ENCODE assay signal across 8 cellular contexts in genomic region chr2:174248187-174248997, GRCh38. TPM values are rescaled to one million over a fixed set of nuclear protein-coding genes. Genes with fewer than 3 reads are reported as not detected.
DNase-seq lines count a peak whose midpoint lies in the region; ATAC-seq lines count a peak whose summit lies in the region.

Gene OLA1, minus strand, starts transcription at chr2:174248532. Its CDS starts 1,717 bp downstream, at chr2:174246815.

- DNase-seq in DMS114 treated with DMSO at 0.1 percent for 48 hours (lab: John Stamatoyannopoulos, UW; ENCODE audit: unreplicated experiment) (peak; percentile 80), OCI-M1 (lab: John Stamatoyannopoulos, UW) (peak; percentile 96), activated T-cell treated with anti-CD3 and anti-CD28 coated beads for 24 hours (ENCODE audit: low read depth) (peak; percentile 96), epidermal melanocyte (ENCODE audit: insufficient read length, low spot score) (peak; percentile 92), middle frontal gyrus (ENCODE audit: extremely low spot score, low spot score) (peak; percentile 88)
- peak; percentile 89 to 94 for DNase-seq in stimulated activated CD8-positive, alpha-beta memory T cell treated with anti-CD3 and anti-CD28 coated beads, Interleukin-2, amount 100 ng/mL, for 1 hour (ENCODE audit: low read depth in 2 of 2)

- H3K9me3 Mint-ChIP-seq in IgD-negative memory B cell, result no peaks in the 10 kb centered on the region

- peak within 1 kb of the TSS; percentile 49 to 89 (median 74) for H3K27ac Mint-ChIP-seq in IgD-negative memory B cell

- peak within 1 kb of the TSS; percentile 85 to 95 (median 92) for H3K4me3 Mint-ChIP-seq in IgD-negative memory B cell

- peaks cover under 1% of the 10 kb centered on the region for H3K36me3 Mint-ChIP-seq in IgD-negative memory B cell

- ATAC-seq in GM21576 (IDR thresholded peaks at IDR 0.05; ENCODE audit: unreplicated experiment), result peak; percentile 94

- H3K27me3 Mint-ChIP-seq in IgD-negative memory B cell, result no peaks in the 10 kb centered on the region

- peaks cover 15 to 26% (median 21%) of the 10 kb centered on the region in 3 donors for H3K4me1 Mint-ChIP-seq in IgD-negative memory B cell

RNA-seq across cellular contexts. Expression of gene OLA1, which starts in this region (rescaled TPM):
- polyA plus RNA-seq in IgD-negative memory B cell, result 59.7 TPM

Comparison
In these comparisons a context has a peak if more than half of its experiments do, and no peak if none do; other contexts are left out.
1. Peak in every context shown above with its lines: DNase-seq and ATAC-seq.